ENCODE assay signal across 13 cellular contexts in the genomic region with DNA sequence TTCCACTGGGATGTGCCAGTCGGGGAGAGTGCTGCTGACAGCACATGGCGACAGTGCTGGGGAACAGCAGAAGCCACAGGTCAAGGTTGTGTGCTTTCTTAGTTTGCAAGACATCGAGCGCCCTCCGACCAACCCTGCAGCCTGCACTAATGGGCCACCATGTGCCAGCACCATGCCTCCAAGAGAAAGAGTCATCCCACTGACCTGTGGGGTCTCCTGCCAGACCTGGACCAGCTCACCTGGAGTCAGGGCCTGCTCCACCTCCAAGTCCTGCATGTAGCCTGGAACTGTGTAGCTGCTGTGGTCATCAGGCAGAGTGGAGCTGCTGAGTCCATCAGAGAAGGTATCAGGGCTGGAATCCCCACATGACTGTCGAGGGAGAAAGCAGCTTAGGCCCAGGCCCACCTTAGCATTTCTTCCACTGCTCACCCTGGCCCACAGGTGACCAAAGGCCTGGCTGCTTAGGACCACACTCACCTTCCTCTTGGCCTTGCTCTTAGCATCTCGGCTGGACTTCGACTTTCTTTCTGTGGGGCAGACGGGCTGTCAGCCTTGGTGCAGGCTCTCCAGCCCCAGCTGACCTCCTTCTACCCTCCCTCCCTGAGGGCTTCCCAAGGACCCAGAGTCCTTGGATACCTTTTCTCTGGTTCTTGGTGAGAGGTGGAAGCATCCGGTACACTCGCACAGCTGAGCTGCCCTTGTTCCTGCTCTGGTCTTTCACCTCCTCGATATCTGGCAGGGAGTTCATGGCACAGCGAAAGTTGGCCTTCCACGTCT. TPM values are rescaled to one million over a fixed set of nuclear protein-coding genes. Genes with fewer than 3 reads are reported as not detected.
A peak's percentile ranks its signal among the peaks of the same experiment; 100 is the strongest.
DNase-seq lines count a peak whose midpoint lies in the region; ATAC-seq and TF ChIP-seq lines count a peak whose summit lies in the region.
"Had no signal": no experiment of that assay in that cellular context is flagged by ENCODE, and none has a peak within 500 bp of the region (broad histone marks: within the 10 kb centered on the region; RNA-seq: fewer than 3 reads in every experiment).

No MANE protein-coding gene starts in this region.

- H3K27ac Mint-ChIP-seq in activated naive CD4-positive, alpha-beta T cell treated with anti-CD3 and anti-CD28 coated beads, Interleukin-2, amount 50 U/mL, for 24 hours: peak overlapping the region; percentile 97

- H3K27me3 ChIP-seq in right atrium auricular region (no peaks in the 10 kb centered on the region), muscle layer of duodenum (ENCODE audit: low read depth, low read length) (no peaks in the 10 kb centered on the region), upper lobe of left lung (no peaks in the 10 kb centered on the region)

- H3K9me3 Mint-ChIP-seq in activated naive CD4-positive, alpha-beta T cell treated with anti-CD3 and anti-CD28 coated beads, Interleukin-2, amount 50 U/mL, for 24 hours: no peaks in the 10 kb centered on the region

- peaks cover 0 to 62% of the 10 kb centered on the region in 2 donors for H3K4me1 ChIP-seq in right atrium auricular region
- H3K4me1 ChIP-seq in muscle layer of duodenum (ENCODE audit: control insufficient read depth in 1 of 2, insufficient read depth in 2 of 2, low read length in 2 of 2): peaks cover 32 to 44% of the 10 kb centered on the region in 2 donors
- peaks cover 54 to 84% (median 69%) of the 10 kb centered on the region in 4 donors for H3K4me1 ChIP-seq in upper lobe of left lung

- TF ChIP-seq CTCF in right atrium auricular region (IDR thresholded peaks at IDR 0.05): no peak
- TF ChIP-seq CTCF in upper lobe of left lung (IDR thresholded peaks at IDR 0.05): no peak

- H3K36me3 ChIP-seq in right atrium auricular region (peaks cover 54% of the 10 kb centered on the region), muscle layer of duodenum (ENCODE audit: control insufficient read depth in 1 of 2, insufficient read depth in 2 of 2, low read length in 2 of 2) (peaks cover 56 to 64% of the 10 kb centered on the region in 2 donors), upper lobe of left lung (peaks cover 43 to 68% (median 57%) of the 10 kb centered on the region in 4 donors)

- H3K4me3 Mint-ChIP-seq in activated naive CD4-positive, alpha-beta T cell treated with anti-CD3 and anti-CD28 coated beads, Interleukin-2, amount 50 U/mL, for 24 hours: peak overlapping the region; percentile 94

- WGBS in upper lobe of left lung, 2 donors: 81 to 87% methylated on average over 9 to 14 of the region's 14 CpGs

- ATAC-seq in Right ventricle myocardium superior (ENCODE audit: poor library complexity) (no peak), upper lobe of left lung (ENCODE audit: low FRiP score in 2 of 2) (no peak), HG02623 (IDR thresholded peaks at IDR 0.05; ENCODE audit: unreplicated experiment) (no peak), GM21390 (IDR thresholded peaks at IDR 0.05; ENCODE audit: unreplicated experiment) (no peak)

- H3K27me3 Mint-ChIP-seq in activated naive CD4-positive, alpha-beta T cell treated with anti-CD3 and anti-CD28 coated beads, Interleukin-2, amount 50 U/mL, for 24 hours: no peaks in the 10 kb centered on the region

- no peak overlapping the region for H3K27ac ChIP-seq in right atrium auricular region
- peak overlapping the region; percentile 85 for H3K27ac ChIP-seq in muscle layer of duodenum (ENCODE audit: low read length)
- H3K27ac ChIP-seq in upper lobe of left lung: peak overlapping the region; percentile 16 to 99 (median 67)
- H3K27ac ChIP-seq: HL-60 had no signal

- TF ChIP-seq POLR2A in upper lobe of left lung (IDR thresholded peaks at IDR 0.05): no peak

- peaks cover 55% of the 10 kb centered on the region for H3K36me3 Mint-ChIP-seq in activated naive CD4-positive, alpha-beta T cell treated with anti-CD3 and anti-CD28 coated beads, Interleukin-2, amount 50 U/mL, for 24 hours

- intact Hi-C loops in Right ventricle myocardium superior (cut with DNase I): loop anchor here (5.0 kb wide), 1 partner anchor 69 kb away; no protein-coding TSS in a partner anchor

- H3K9me3 ChIP-seq in right atrium auricular region: no peaks in the 10 kb centered on the region
- no peaks in the 10 kb centered on the region for H3K9me3 ChIP-seq in muscle layer of duodenum (ENCODE audit: control insufficient read depth in 1 of 2, low read length in 2 of 2)
- no peaks in the 10 kb centered on the region for H3K9me3 ChIP-seq in upper lobe of left lung

- peaks cover 48% of the 10 kb centered on the region for H3K4me1 Mint-ChIP-seq in activated naive CD4-positive, alpha-beta T cell treated with anti-CD3 and anti-CD28 coated beads, Interleukin-2, amount 50 U/mL, for 24 hours

- TF ChIP-seq EP300 in upper lobe of left lung (IDR thresholded peaks at IDR 0.05): no peak

- H3K4me3 ChIP-seq in right atrium auricular region (no peak overlapping the region), muscle layer of duodenum (ENCODE audit: low read depth in 1 of 2, low read length in 2 of 2) (peak overlapping the region; percentile 80 to 89), upper lobe of left lung (peak overlapping the region in 2 of 4 donors; percentile 92 to 94)

- peak; percentile 52 for DNase-seq in right atrium auricular region (ENCODE audit: low spot score)
- DNase-seq in Right ventricle myocardium superior: no peak
- peak in 1 of 2 donors; percentile 22 for DNase-seq in upper lobe of left lung
- DNase-seq in NK-92 (lab: John Stamatoyannopoulos, UW; ENCODE audit: unreplicated experiment): no peak
- DNase-seq: NCI-H146 had no signal

RNA-seq across cellular contexts. Expression of a gene that starts 4.1 kb away (rescaled TPM):
- total RNA-seq in right atrium auricular region (10 to 100 TPM; 10.1 to 15.8 TPM), Right ventricle myocardium superior (12.5 TPM), upper lobe of left lung (10 to 100 TPM; 42.1 to 94.3 (median 79.3) TPM)

RNA-seq across cellular contexts. Expression of a gene that starts 56.8 kb away (rescaled TPM):
- not detected for total RNA-seq in right atrium auricular region
- total RNA-seq in Right ventricle myocardium superior: not detected
- total RNA-seq in upper lobe of left lung: 1 to 10 TPM in 1 of 6 donors, not detected in 5; 1.2 TPM
- total RNA-seq: cerebellum, fibroblast of villous mesenchyme, skeletal muscle tissue had no signal

Comparison
In these comparisons a context has a peak if more than half of its experiments do, and no peak if none do; other contexts are left out.
1. H3K27ac ChIP-seq: peak in muscle layer of duodenum (single experiment) and upper lobe of left lung (4 of 4); none in right atrium auricular region (0 of 2).
2. H3K4me3 ChIP-seq: peak in muscle layer of duodenum (2 of 2); none in right atrium auricular region (0 of 2).